In genomic region chr6:165872811-165873210, GRCh38 we compare ENCODE assay signal across 21 cellular contexts.
"Had no signal": no experiment of that assay in that cellular context is flagged by ENCODE, and none has a peak within 500 bp of the region (broad histone marks: within the 10 kb centered on the region; RNA-seq: fewer than 3 reads in every experiment).

No MANE protein-coding gene starts in this region.

- H3K4me3 Mint-ChIP-seq: mesothelial cell of epicardium had no signal

- H3K27ac ChIP-seq: colonic mucosa, dorsolateral prefrontal cortex, esophagus squamous epithelium, gastrocnemius medialis, left lung, lower lobe of right lung had no signal

- DNase-seq: colonic mucosa; dermis blood vessel endothelial cell; dorsolateral prefrontal cortex; effector CD4-positive, alpha-beta T cell; effector memory CD4-positive, alpha-beta T cell; esophagus squamous epithelium; foreskin fibroblast; gastrocnemius medialis; glutamatergic neuron; heart right ventricle; hippocampal formation; left cardiac atrium; left lung; left ventricle myocardium superior; lower lobe of right lung; mesenchymal stem cell; mucosa of descending colon had no signal

- H3K4me3 ChIP-seq: colonic mucosa, dorsolateral prefrontal cortex, esophagus squamous epithelium, gastrocnemius medialis, heart right ventricle, left lung, lower lobe of right lung, mucosa of descending colon had no signal

- H3K36me3 ChIP-seq: colonic mucosa, esophagus squamous epithelium, gastrocnemius medialis, heart right ventricle, left lung, lower lobe of right lung had no signal

- H3K27me3 ChIP-seq: colonic mucosa, esophagus squamous epithelium had no signal

- H3K4me1 Mint-ChIP-seq: mesothelial cell of epicardium had no signal

- H3K9me3 ChIP-seq: colonic mucosa had no signal

- H3K27ac Mint-ChIP-seq: mesothelial cell of epicardium had no signal

- H3K4me1 ChIP-seq: colonic mucosa, gastrocnemius medialis, left lung, lower lobe of right lung had no signal

- H3K36me3 Mint-ChIP-seq: mesothelial cell of epicardium had no signal

- ATAC-seq: gastrocnemius medialis, heart right ventricle, left cardiac atrium, left lung, left ventricle myocardium superior, mucosa of descending colon had no signal

- FAIRE-seq: endothelial cell of umbilical vein, islet of Langerhans, keratinocyte had no signal
